ENCODE assay signal across 2 cellular contexts in genomic region chr17:46953191-46953590, GRCh38. TPM values are rescaled to one million over a fixed set of nuclear protein-coding genes. Genes with fewer than 3 reads are reported as not detected.
"Had no signal": no experiment of that assay in that cellular context is flagged by ENCODE, and none has a peak within 500 bp of the region (broad histone marks: within the 10 kb centered on the region; RNA-seq: fewer than 3 reads in every experiment).

No MANE protein-coding gene starts in this region.

RNA-seq across cellular contexts. Expression of gene RPRML, which starts 25.9 kb away (rescaled TPM):
- total RNA-seq: GM23248, HFFc6 had no signal
- polyA plus RNA-seq: GM23248 had no signal
